ENCODE assay signal across 22 cellular contexts in the genomic region with DNA sequence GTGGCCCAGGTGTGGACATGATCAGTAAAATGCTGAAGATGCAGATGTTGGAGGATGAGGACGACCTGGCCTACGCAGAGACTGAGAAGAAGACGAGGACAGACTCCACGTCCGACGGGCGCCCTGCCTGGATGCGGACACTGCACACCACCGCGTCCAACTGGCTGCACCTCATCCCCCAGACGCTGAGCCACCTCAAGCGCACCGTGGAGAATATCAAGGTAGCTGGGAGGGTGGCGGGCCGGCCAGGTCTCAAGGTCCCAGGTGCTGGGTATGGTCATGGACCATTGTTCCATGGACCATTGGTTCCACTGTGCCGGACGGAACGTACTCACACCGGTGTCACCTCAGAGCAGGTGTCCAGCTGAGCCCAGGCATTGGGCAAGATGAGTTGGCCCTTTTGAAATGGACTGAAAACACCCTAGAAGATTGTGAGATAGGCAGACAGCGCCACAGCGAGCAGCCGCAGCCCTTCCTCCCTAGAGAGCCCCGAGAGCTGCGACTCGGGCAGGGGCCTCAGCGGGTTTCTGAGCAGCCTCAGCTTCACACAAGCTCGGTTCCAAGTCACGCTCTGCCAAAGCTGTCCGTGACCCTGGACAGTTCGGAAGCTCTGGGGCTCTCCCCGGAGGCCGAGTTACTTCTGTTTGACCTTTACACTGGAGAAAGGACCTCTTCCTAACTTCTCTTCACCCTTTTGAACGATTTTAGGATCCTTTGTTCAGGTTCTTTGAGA.
"Had no signal": no experiment of that assay in that cellular context is flagged by ENCODE, and none has a peak within 500 bp of the region (broad histone marks: within the 10 kb centered on the region; RNA-seq: fewer than 3 reads in every experiment).

No MANE protein-coding gene starts in this region.

- H3K27ac ChIP-seq: coronary artery, hepatocyte, parathyroid adenoma, psoas muscle, spleen had no signal

- H3K27me3 Mint-ChIP-seq: naive B cell, type B pancreatic cell had no signal

- H3K9me3 ChIP-seq: psoas muscle, spleen had no signal

- DNase-seq: effector CD4-positive, alpha-beta T cell; endodermal cell; foreskin melanocyte; head of caudate nucleus; left colon; left ventricle myocardium superior; mesendoderm; naive B cell; nephron progenitor cell; retina; spleen; stimulated activated CD4-positive, alpha-beta T cell treated with anti-CD3 and anti-CD28 coated beads, Interleukin-15, amount 100 ng/mL, for 24 hours; stimulated activated CD4-positive, alpha-beta T cell treated with anti-CD3 and anti-CD28 coated beads, Interleukin-1b, Interleukin-23, amount 100 ng/mL, for 48 hours; stimulated activated CD4-positive, alpha-beta T cell treated with anti-CD3 and anti-CD28 coated beads, Interleukin-4, amount 100 ng/mL, for 24 hours; stimulated activated naive CD4-positive, alpha-beta T cell treated with Interleukin-2 at 50 U/mL for 16 hours had no signal

- H3K4me3 ChIP-seq: coronary artery, hepatocyte, lung, psoas muscle, spleen had no signal

- H3K9me3 Mint-ChIP-seq: endodermal cell, naive B cell, nephron progenitor cell, type B pancreatic cell had no signal

- H3K9ac ChIP-seq: parathyroid adenoma had no signal

- H3K27me3 ChIP-seq: hepatocyte, spleen had no signal

- ATAC-seq: left colon, left ventricle myocardium superior, psoas muscle, sciatic nerve had no signal

- H3K4me2 ChIP-seq: hepatocyte had no signal

- H3K79me2 ChIP-seq: hepatocyte, parathyroid adenoma had no signal

- H3K4me1 ChIP-seq: parathyroid adenoma, spleen had no signal

- H3K27ac Mint-ChIP-seq: endodermal cell, type B pancreatic cell had no signal

- H3K4me1 Mint-ChIP-seq: naive B cell had no signal

- H2AFZ ChIP-seq: hepatocyte, parathyroid adenoma had no signal

- H3K4me3 Mint-ChIP-seq: endodermal cell, naive B cell, nephron progenitor cell, type B pancreatic cell had no signal
